Comparison of ENCODE assay signal across 30 cellular contexts in genomic region chr12:862303-862911, GRCh38.
A peak's percentile ranks its signal among the peaks of the same experiment; 100 is the strongest.
DNase-seq lines count a peak whose midpoint lies in the region; ATAC-seq, FAIRE-seq and TF ChIP-seq lines count a peak whose summit lies in the region.
"Had no signal": no experiment of that assay in that cellular context is flagged by ENCODE, and none has a peak within 500 bp of the region (broad histone marks: within the 10 kb centered on the region; RNA-seq: fewer than 3 reads in every experiment).

No MANE protein-coding gene starts in this region.

- no peak overlapping the region for H3K4me3 ChIP-seq in K562
- H3K4me3 ChIP-seq: neural progenitor cell, thoracic aorta had no signal

- peaks cover 12% of the 10 kb centered on the region for H3K36me3 Mint-ChIP-seq in activated naive CD8-positive, alpha-beta T cell
- H3K36me3 Mint-ChIP-seq in activated naive CD8-positive, alpha-beta T cell treated with anti-CD3 and anti-CD28 coated beads, Interleukin-2, amount 50 U/mL, for 24 hours (ENCODE audit: low read depth) = peaks cover 39% of the 10 kb centered on the region
- peaks cover 30% of the 10 kb centered on the region for H3K36me3 Mint-ChIP-seq in mesothelial cell of epicardium
- peaks cover 21% of the 10 kb centered on the region for H3K36me3 Mint-ChIP-seq in natural killer cell treated with Interleukin-12 subunit alpha and Interleukin-12 subunit beta and Interleukin-15 and Interleukin-18, amount 100 ng/mL, for 72 hours

- H3K9me1 ChIP-seq in K562 (ENCODE audit: control insufficient read depth, insufficient read depth, low read length) = no peaks in the 10 kb centered on the region

- peak overlapping the region; percentile 42 for H3K27ac Mint-ChIP-seq in activated naive CD8-positive, alpha-beta T cell
- no peak overlapping the region for H3K27ac Mint-ChIP-seq in activated naive CD8-positive, alpha-beta T cell treated with anti-CD3 and anti-CD28 coated beads, Interleukin-2, amount 50 U/mL, for 24 hours
- peak overlapping the region; percentile 16 for H3K27ac Mint-ChIP-seq in mesothelial cell of epicardium
- peak overlapping the region in 1 of 2 donors; percentile 45 for H3K27ac Mint-ChIP-seq in natural killer cell treated with Interleukin-12 subunit alpha and Interleukin-12 subunit beta and Interleukin-15 and Interleukin-18, amount 100 ng/mL, for 72 hours
- H3K27ac Mint-ChIP-seq: neural progenitor cell had no signal

- H3K27me3 ChIP-seq in K562 (ENCODE audit: control insufficient read depth in 2 of 2, insufficient read depth in 2 of 2, low read length in 2 of 2) = no peaks in the 10 kb centered on the region
- H3K27me3 ChIP-seq: BE2C, neural progenitor cell had no signal

- ATAC-seq in activated naive CD8-positive, alpha-beta T cell treated with anti-CD3 and anti-CD28 coated beads, Interleukin-2, amount 50 U/mL, for 24 hours = no peak
- no peak for ATAC-seq in K562
- ATAC-seq in natural killer cell treated with Interleukin-12 subunit alpha and Interleukin-12 subunit beta and Interleukin-15 and Interleukin-18, amount 100 ng/mL, for 72 hours = no peak
- ATAC-seq: left colon had no signal

- no peaks in the 10 kb centered on the region for H3K27me3 Mint-ChIP-seq in activated naive CD8-positive, alpha-beta T cell
- no peaks in the 10 kb centered on the region for H3K27me3 Mint-ChIP-seq in activated naive CD8-positive, alpha-beta T cell treated with anti-CD3 and anti-CD28 coated beads, Interleukin-2, amount 50 U/mL, for 24 hours
- H3K27me3 Mint-ChIP-seq in mesothelial cell of epicardium (ENCODE audit: low read depth) = no peaks in the 10 kb centered on the region
- H3K27me3 Mint-ChIP-seq in natural killer cell treated with Interleukin-12 subunit alpha and Interleukin-12 subunit beta and Interleukin-15 and Interleukin-18, amount 100 ng/mL, for 72 hours = no peaks in the 10 kb centered on the region

- H3K4me3 Mint-ChIP-seq in activated naive CD8-positive, alpha-beta T cell = no peak overlapping the region
- no peak overlapping the region for H3K4me3 Mint-ChIP-seq in activated naive CD8-positive, alpha-beta T cell treated with anti-CD3 and anti-CD28 coated beads, Interleukin-2, amount 50 U/mL, for 24 hours
- H3K4me3 Mint-ChIP-seq in mesothelial cell of epicardium = no peak overlapping the region
- H3K4me3 Mint-ChIP-seq in natural killer cell treated with Interleukin-12 subunit alpha and Interleukin-12 subunit beta and Interleukin-15 and Interleukin-18, amount 100 ng/mL, for 72 hours = no peak overlapping the region
- H3K4me3 Mint-ChIP-seq: brain, neural progenitor cell had no signal

- H3K27ac ChIP-seq in K562 (ENCODE audit: extremely low read depth, low read depth, low read length) = no peak overlapping the region
- H3K27ac ChIP-seq: neural progenitor cell, parathyroid adenoma, thoracic aorta, WERI-Rb-1 had no signal

- H3K9ac ChIP-seq in K562 (ENCODE audit: insufficient read depth in 1 of 2, low read depth in 2 of 2, low read length in 2 of 2) = no peak overlapping the region
- H3K9ac ChIP-seq: neural progenitor cell, parathyroid adenoma had no signal

- no peaks in the 10 kb centered on the region for H3K79me2 ChIP-seq in K562 (ENCODE audit: control insufficient read depth, insufficient read depth, low read length)
- H3K79me2 ChIP-seq: parathyroid adenoma had no signal

- WGBS in K562 (ENCODE audit: insufficient coverage, low coverage, missing lambda C conversion rate) = 95% methylated on average over 4 of the region's 4 CpGs

- TF ChIP-seq RAD21 in K562 (CRISPR knock-in tag; conservative IDR thresholded peaks at IDR 0.05 in 1 of 2, IDR thresholded peaks at IDR 0.05 in 1 of 2) = no peak

- TF ChIP-seq EP300 in K562 (IDR thresholded peaks at IDR 0.05; ENCODE audit: low read length) = no peak

- no peaks in the 10 kb centered on the region for H4K20me1 ChIP-seq in K562 (replicated peaks; ENCODE audit: control insufficient read depth, insufficient read depth, low read length)

- BruUV-seq in K562 (replicated peaks; lab: Mats Ljungman, UMichigan) = TSS peak; percentile 12

- H2AFZ ChIP-seq in K562 (ENCODE audit: low read depth, low read length) = no peak overlapping the region
- H2AFZ ChIP-seq: neural progenitor cell, parathyroid adenoma had no signal

- H3K9me3 ChIP-seq in K562 (replicated peaks; ENCODE audit: control insufficient read depth, insufficient read depth, low read depth, low read length) = no peaks in the 10 kb centered on the region
- H3K9me3 ChIP-seq: BE2C, thoracic aorta had no signal

- DNase-seq in activated naive CD8-positive, alpha-beta T cell treated with anti-CD3 and anti-CD28 coated beads, Interleukin-2, amount 50 U/mL, for 24 hours = no peak
- DNase-seq in GM12892 (ENCODE audit: insufficient read length) (no peak), K562 (ENCODE audit: extremely low read depth in 1 of 4, low spot score in 3 of 4) (no peak), mesothelial cell of epicardium (ENCODE audit: low spot score in 2 of 2, unreplicated experiment in 2 of 2) (no peak), kidney glomerular epithelial cell (lab: John Stamatoyannopoulos, UW) (no peak)
- no peak for DNase-seq in natural killer cell treated with Interleukin-12 subunit alpha and Interleukin-12 subunit beta and Interleukin-15 and Interleukin-18, amount 100 ng/mL, for 72 hours (ENCODE audit: low spot score)
- DNase-seq: ACHN; activated CD4-positive, alpha-beta T cell treated with anti-CD3 and anti-CD28 coated beads for 4 hours; activated CD8-positive, alpha-beta memory T cell treated with anti-CD3 and anti-CD28 coated beads for 24 hours; activated naive CD4-positive, alpha-beta T cell; activated T-cell treated with anti-CD3 and anti-CD28 coated beads, Interleukin-2, amount 50 U/mL, for 48 hours; BE2C; DMS153; hypothalamus; left colon; mesenchymal stem cell; NCI-H1092; NCI-H1694; NCI-H2171; NCI-H510A; small intestine; stimulated activated naive CD4-positive, alpha-beta T cell treated with Interleukin-2 at 50 U/mL for 16 hours; T1000; WERI-Rb-1 had no signal

- TF ChIP-seq POLR2A in GM12892 (IDR thresholded peaks at IDR 0.05; ENCODE audit: low read depth, low read length) (no peak), K562 (conservative IDR thresholded peaks at IDR 0.05) (no peak)

- intact Hi-C loops in K562 (cut with micrococcal nuclease) = no loop called here

- POLR2A ChIA-PET in K562 (lab: Yijun Ruan, JAX) = no interaction called here

- H3K4me1 ChIP-seq in K562 (replicated peaks in 1 of 2; ENCODE audit: control insufficient read depth in 2 of 2, insufficient read depth in 2 of 2, low read length in 2 of 2) = no peaks in the 10 kb centered on the region
- H3K4me1 ChIP-seq: BE2C, neural progenitor cell, parathyroid adenoma had no signal

- CTCF ChIA-PET in K562 (lab: Yijun Ruan, JAX; ENCODE audit: low intra/inter-chr PET ratio) = no interaction called here

- peaks cover 76% of the 10 kb centered on the region for H3K36me3 ChIP-seq in K562 (ENCODE audit: control insufficient read depth, insufficient read depth, low read length)

- no peak overlapping the region for H3K4me2 ChIP-seq in K562 (ENCODE audit: insufficient read depth, low read length)
- H3K4me2 ChIP-seq: neural progenitor cell had no signal

- no peaks in the 10 kb centered on the region for H3K9me3 Mint-ChIP-seq in activated naive CD8-positive, alpha-beta T cell (ENCODE audit: low read depth)
- H3K9me3 Mint-ChIP-seq in activated naive CD8-positive, alpha-beta T cell treated with anti-CD3 and anti-CD28 coated beads, Interleukin-2, amount 50 U/mL, for 24 hours = no peaks in the 10 kb centered on the region
- H3K9me3 Mint-ChIP-seq in mesothelial cell of epicardium = no peaks in the 10 kb centered on the region
- no peaks in the 10 kb centered on the region for H3K9me3 Mint-ChIP-seq in natural killer cell treated with Interleukin-12 subunit alpha and Interleukin-12 subunit beta and Interleukin-15 and Interleukin-18, amount 100 ng/mL, for 72 hours
- H3K9me3 Mint-ChIP-seq: brain, neural progenitor cell had no signal

- TF ChIP-seq CTCF in K562 (IDR thresholded peaks at IDR 0.05 in 2 of 3, conservative IDR thresholded peaks at IDR 0.05 in 1 of 3; ENCODE audit: insufficient read depth in 2 of 3, low read depth in 1 of 3, low read length in 3 of 3) = no peak
- no peak for TF ChIP-seq CTCF in mesothelial cell of epicardium (IDR thresholded peaks at IDR 0.05; ENCODE audit: unreplicated experiment)

- peaks cover 4% of the 10 kb centered on the region for H3K4me1 Mint-ChIP-seq in activated naive CD8-positive, alpha-beta T cell (ENCODE audit: low read depth)
- H3K4me1 Mint-ChIP-seq in activated naive CD8-positive, alpha-beta T cell treated with anti-CD3 and anti-CD28 coated beads, Interleukin-2, amount 50 U/mL, for 24 hours = no peaks in the 10 kb centered on the region
- H3K4me1 Mint-ChIP-seq in mesothelial cell of epicardium = no peaks in the 10 kb centered on the region
- peaks cover 2 to 4% of the 10 kb centered on the region in 2 donors for H3K4me1 Mint-ChIP-seq in natural killer cell treated with Interleukin-12 subunit alpha and Interleukin-12 subunit beta and Interleukin-15 and Interleukin-18, amount 100 ng/mL, for 72 hours (ENCODE audit: low read depth in 2 of 2)
- H3K4me1 Mint-ChIP-seq: brain, neural progenitor cell had no signal

- in situ Hi-C loops in K562 (cut with MboI) = no loop called here

- peak; percentile 46 for FAIRE-seq in GM12892 (lab: Jason Lieb, UNC)
- FAIRE-seq in K562 (lab: Jason Lieb, UNC) = no peak
- FAIRE-seq: endothelial cell of umbilical vein had no signal

TF ChIP-seq in K562, 482 proteins besides CTCF, POLR2A, EP300 and RAD21 (continues in another document):
- TF ChIP-seq ZNF75A (CRISPR knock-in tag; IDR thresholded peaks at IDR 0.05) = no peak
- no peak for TF ChIP-seq CBX3 (IDR thresholded peaks at IDR 0.05; ENCODE audit: borderline replicate concordance in 1 of 2, low read length in 2 of 2)
- TF ChIP-seq KAT7 (CRISPR knock-in tag; IDR thresholded peaks at IDR 0.05; ENCODE audit: borderline replicate concordance) = no peak
- no peak for TF ChIP-seq ERF (CRISPR knock-in tag; IDR thresholded peaks at IDR 0.05)
- no peak for TF ChIP-seq CEBPG (CRISPR knock-in tag; IDR thresholded peaks at IDR 0.05)
- TF ChIP-seq CEBPG (tag; conservative IDR thresholded peaks at IDR 0.05 in 1 of 2, IDR thresholded peaks at IDR 0.05 in 1 of 2) = no peak
- no peak for TF ChIP-seq MCM5 (IDR thresholded peaks at IDR 0.05; ENCODE audit: low read depth)
- no peak for TF ChIP-seq CREB1 (IDR thresholded peaks at IDR 0.05)
- no peak for TF ChIP-seq CREB1 (CRISPR knock-in tag; IDR thresholded peaks at IDR 0.05)
- no peak for TF ChIP-seq ZNF79 (CRISPR knock-in tag; IDR thresholded peaks at IDR 0.05; ENCODE audit: low read depth)
- TF ChIP-seq KLF13 (tag; IDR thresholded peaks at IDR 0.05; ENCODE audit: borderline replicate concordance, low read depth) = no peak
- TF ChIP-seq HNRNPUL1 (IDR thresholded peaks at IDR 0.05; ENCODE audit: low read length) = no peak
- no peak for TF ChIP-seq MXI1 (IDR thresholded peaks at IDR 0.05; ENCODE audit: low read depth, low read length)
